In the genomic region with DNA sequence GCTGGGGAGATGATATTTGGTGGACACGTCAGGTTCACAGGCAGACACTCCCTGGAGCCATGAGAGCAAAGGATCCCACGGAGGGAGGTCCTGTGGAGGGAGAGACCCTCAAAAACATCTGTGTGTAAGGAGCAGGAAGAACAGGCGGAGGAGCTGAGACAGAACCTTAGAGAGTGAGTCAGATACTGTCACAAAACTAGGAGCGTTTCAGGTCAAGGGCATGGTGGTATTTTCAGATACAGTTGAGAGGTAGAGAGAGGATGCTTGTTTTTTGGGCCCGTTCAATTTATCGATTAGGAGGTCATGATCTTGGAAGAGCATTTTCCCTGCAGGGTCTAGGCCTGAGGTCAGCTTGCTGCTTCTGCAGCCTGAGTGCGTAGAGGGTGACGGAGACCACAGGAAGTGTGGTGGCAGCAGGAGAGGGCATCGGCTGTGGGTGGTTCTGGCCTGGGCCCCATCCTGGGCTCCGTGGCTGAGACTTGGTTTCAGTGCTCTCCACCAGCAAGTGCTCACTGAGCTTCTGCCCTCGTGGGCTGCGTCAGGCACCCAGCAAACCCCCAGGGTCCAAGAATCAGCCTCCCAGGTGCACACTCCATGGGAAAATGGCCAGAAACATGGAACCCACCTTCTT, we compare ENCODE assay signal across 1 cellular context.
TF ChIP-seq lines count a peak whose summit lies in the region.

No MANE protein-coding gene starts in this region.

TF ChIP-seq in IMR-90, 13 proteins besides CTCF, POLR2A, EP300 and RAD21:
- TF ChIP-seq CEBPB (IDR thresholded peaks at IDR 0.05; ENCODE audit: low read depth, low read length) (no peak), CHD1 (IDR thresholded peaks at IDR 0.05; ENCODE audit: low read depth, low read length) (no peak), BHLHE40 (IDR thresholded peaks at IDR 0.05; ENCODE audit: low read depth, low read length) (no peak), RCOR1 (IDR thresholded peaks at IDR 0.05; ENCODE audit: insufficient replicate concordance, low read length) (no peak), NFE2L2 (IDR thresholded peaks at IDR 0.05; ENCODE audit: low read depth, low read length) (no peak), SMC3 (IDR thresholded peaks at IDR 0.05; ENCODE audit: low read depth, low read length) (no peak), MAFK (IDR thresholded peaks at IDR 0.05; ENCODE audit: low read depth, low read length) (no peak), FOS (IDR thresholded peaks at IDR 0.05; ENCODE audit: low read depth, low read length) (no peak), RFX5 (IDR thresholded peaks at IDR 0.05; ENCODE audit: low read depth, low read length) (no peak), MAZ (IDR thresholded peaks at IDR 0.05; ENCODE audit: borderline replicate concordance, low read depth, low read length) (no peak), MXI1 (IDR thresholded peaks at IDR 0.05; ENCODE audit: borderline replicate concordance, low read depth, low read length) (no peak)
- TF ChIP-seq, protein P1, sequence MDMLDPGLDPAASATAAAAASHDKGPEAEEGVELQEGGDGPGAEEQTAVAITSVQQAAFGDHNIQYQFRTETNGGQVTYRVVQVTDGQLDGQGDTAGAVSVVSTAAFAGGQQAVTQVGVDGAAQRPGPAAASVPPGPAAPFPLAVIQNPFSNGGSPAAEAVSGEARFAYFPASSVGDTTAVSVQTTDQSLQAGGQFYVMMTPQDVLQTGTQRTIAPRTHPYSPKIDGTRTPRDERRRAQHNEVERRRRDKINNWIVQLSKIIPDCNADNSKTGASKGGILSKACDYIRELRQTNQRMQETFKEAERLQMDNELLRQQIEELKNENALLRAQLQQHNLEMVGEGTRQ (IDR thresholded peaks at IDR 0.05; ENCODE audit: low read depth, low read length), result no peak
- TF ChIP-seq, protein P2, sequence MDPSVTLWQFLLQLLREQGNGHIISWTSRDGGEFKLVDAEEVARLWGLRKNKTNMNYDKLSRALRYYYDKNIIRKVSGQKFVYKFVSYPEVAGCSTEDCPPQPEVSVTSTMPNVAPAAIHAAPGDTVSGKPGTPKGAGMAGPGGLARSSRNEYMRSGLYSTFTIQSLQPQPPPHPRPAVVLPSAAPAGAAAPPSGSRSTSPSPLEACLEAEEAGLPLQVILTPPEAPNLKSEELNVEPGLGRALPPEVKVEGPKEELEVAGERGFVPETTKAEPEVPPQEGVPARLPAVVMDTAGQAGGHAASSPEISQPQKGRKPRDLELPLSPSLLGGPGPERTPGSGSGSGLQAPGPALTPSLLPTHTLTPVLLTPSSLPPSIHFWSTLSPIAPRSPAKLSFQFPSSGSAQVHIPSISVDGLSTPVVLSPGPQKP (IDR thresholded peaks at IDR 0.05; ENCODE audit: borderline replicate concordance, low read depth, low read length), result no peak
